8 cellular contexts compared by ENCODE assay signal in the genomic region with DNA sequence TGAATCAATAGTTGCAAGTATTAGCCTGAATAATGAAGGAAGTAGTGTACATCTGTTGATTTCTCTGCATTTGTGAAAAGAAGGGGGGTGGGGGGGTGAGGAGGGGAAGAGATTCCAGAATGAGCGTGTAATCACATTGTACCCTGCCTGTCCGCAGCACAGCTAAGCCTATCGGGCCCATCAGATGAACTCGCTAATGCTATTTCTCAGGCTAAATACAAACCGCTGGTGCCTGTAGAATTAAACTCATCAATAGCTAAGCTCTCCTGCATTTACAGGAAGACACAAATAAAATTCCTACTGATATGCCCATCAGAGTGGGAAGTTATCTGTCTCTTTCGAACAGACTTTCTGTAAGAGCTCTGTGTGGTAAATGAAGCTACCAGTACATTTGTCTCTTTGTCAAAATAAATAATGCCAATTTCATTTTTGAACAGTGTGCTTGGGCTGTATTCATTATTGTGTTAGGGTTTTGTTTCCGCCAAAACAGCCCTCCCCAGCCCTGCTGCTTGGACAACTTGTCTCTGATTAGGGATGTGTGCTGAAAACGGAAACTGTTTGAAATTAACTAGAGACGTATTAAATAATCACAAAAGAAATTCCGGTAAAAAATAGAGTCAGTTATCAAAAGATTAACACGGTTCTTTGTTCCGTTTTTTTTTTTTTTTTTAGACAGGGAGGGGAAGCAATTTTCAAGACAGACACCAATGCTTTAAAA.
DNase-seq lines count a peak whose midpoint lies in the region; ATAC-seq, FAIRE-seq and TF ChIP-seq lines count a peak whose summit lies in the region.

No MANE protein-coding gene starts in this region.

- ATAC-seq in GM18873 (IDR thresholded peaks at IDR 0.05; ENCODE audit: low FRiP score, unreplicated experiment) (peak; percentile 7), pancreas (peak; percentile 50 to 70 (median 70)), HG02852 (IDR thresholded peaks at IDR 0.05; ENCODE audit: unreplicated experiment) (no peak), GM21390 (IDR thresholded peaks at IDR 0.05; ENCODE audit: unreplicated experiment) (no peak), HG03378 (IDR thresholded peaks at IDR 0.05; ENCODE audit: unreplicated experiment) (no peak)

- DNase-seq in NCI-H748 treated with DMSO at 0.1 percent for 48 hours (lab: John Stamatoyannopoulos, UW) (peak; percentile 58), foreskin fibroblast (peak in 1 of 2 donors; percentile 55), pancreas (no peak)
- no peak for DNase-seq in activated CD8-positive, alpha-beta memory T cell treated with anti-CD3 and anti-CD28 coated beads for 24 hours

- H3K27ac ChIP-seq in pancreas = peak overlapping the region in 2 of 4 donors; percentile 33 to 55

- H3K4me1 ChIP-seq in pancreas = peaks cover 0 to 9% (median 0%) of the 10 kb centered on the region in 3 donors

- intact Hi-C loops in pancreas (cut with DNase I) = no loop called here

- H3K36me3 ChIP-seq in pancreas = no peaks in the 10 kb centered on the region

- peak overlapping the region; percentile 12 to 32 for H3K4me3 ChIP-seq in foreskin fibroblast (ENCODE audit: low read depth in 1 of 2, low read length in 2 of 2)
- peak overlapping the region in 3 of 4 donors; percentile 9 to 36 (median 35) for H3K4me3 ChIP-seq in pancreas

- FAIRE-seq in pancreas (lab: Jason Lieb, UNC) = no peak

- TF ChIP-seq CTCF in foreskin fibroblast (IDR thresholded peaks at IDR 0.05; ENCODE audit: low read depth, low read length) (no peak), pancreas (IDR thresholded peaks at IDR 0.05) (no peak)

- no peaks in the 10 kb centered on the region for H3K9me3 ChIP-seq in pancreas

- WGBS in pancreas, 2 donors = 7 to 9% methylated on average over 12 of the region's 12 CpGs

- no peaks in the 10 kb centered on the region for H3K27me3 ChIP-seq in pancreas

Comparison
In these comparisons a context has a peak if more than half of its experiments do, and no peak if none do; other contexts are left out.
1. ATAC-seq: peak in GM18873 (single experiment) and pancreas (4 of 4); none in HG02852 (single experiment), GM21390 (single experiment) and HG03378 (single experiment).